9 cellular contexts compared by ENCODE assay signal in genomic region chr17:19386974-19387920, GRCh38. TPM values are rescaled to one million over a fixed set of nuclear protein-coding genes. Genes with fewer than 3 reads are reported as not detected.
DNase-seq lines count a peak whose midpoint lies in the region; TF ChIP-seq lines count a peak whose summit lies in the region.
"Had no signal": no experiment of that assay in that cellular context is flagged by ENCODE, and none has a peak within 500 bp of the region (broad histone marks: within the 10 kb centered on the region; RNA-seq: fewer than 3 reads in every experiment).

MFAP4 (minus strand) TSS chr17:19387190; CDS start chr17:19387155, 35 bp downstream.

- peaks cover 21 to 34% (median 26%) of the 10 kb centered on the region in 4 donors for H3K36me3 ChIP-seq in stomach

- H3K9me3 ChIP-seq in stomach, result no peaks in the 10 kb centered on the region

- peaks cover 62 to 86% (median 68%) of the 10 kb centered on the region in 4 donors for H3K4me1 ChIP-seq in stomach

- TF ChIP-seq CTCF in stomach (IDR thresholded peaks at IDR 0.05), result no peak

- peak; percentile 88 for TF ChIP-seq EP300 in stomach (IDR thresholded peaks at IDR 0.05)

- peak within 1 kb of the TSS; percentile 57 to 94 (median 89) for H3K27ac ChIP-seq in stomach

- intact Hi-C loops in stomach (cut with DNase I; ENCODE audit: low total_unique reads), result no loop called here

- DNase-seq in NCI-H1417 (lab: John Stamatoyannopoulos, UW), result peak in 2 of 3 experiments; percentile 34 to 73
- no peak for DNase-seq in NCI-H1417 treated with DMSO at 0.1 percent for 48 hours (lab: John Stamatoyannopoulos, UW)
- DNase-seq in anterior cingulate cortex (lab: John Stamatoyannopoulos, UW), result peak in 34 of 58 donors; percentile 9 to 62 (median 34)
- peak; percentile 71 for DNase-seq in iPS-NIHi7 (ENCODE audit: extremely low spot score)
- DNase-seq in stomach, result no peak
- no peak for DNase-seq in activated CD4-positive, alpha-beta T cell treated with anti-CD3 and anti-CD28 coated beads for 1 hour
- DNase-seq in LoVo (ENCODE audit: low spot score), result no peak
- no peak for DNase-seq in GDM1 (lab: John Stamatoyannopoulos, UW)

- no peak for TF ChIP-seq POLR2A in stomach (IDR thresholded peaks at IDR 0.05)

- 14 to 21% (median 19%) methylated on average over 13 to 22 of the region's 22 CpGs for WGBS in stomach, 5 donors

- H3K27me3 ChIP-seq in stomach, result no peaks in the 10 kb centered on the region

- peak within 1 kb of the TSS; percentile 19 to 28 (median 24) for H3K4me3 ChIP-seq in stomach

RNA-seq across cellular contexts. Expression of gene MFAP4, which starts in this region (rescaled TPM):
- total RNA-seq in stomach, result 100 to 1,000 TPM in 2 of 5 donors, 10 to 100 TPM in 3; 29.3 to 125 (median 80.5) TPM
- polyA plus RNA-seq in stomach, result 10 to 100 TPM; 44.0 to 56.4 (median 47.7) TPM
- total RNA-seq: CD8-positive, alpha-beta memory T cell had no signal
- polyA plus RNA-seq: CD8-positive, alpha-beta memory T cell had no signal

Comparison
In these comparisons a context has a peak if more than half of its experiments do, and no peak if none do; other contexts are left out.
1. DNase-seq: peak in NCI-H1417 (2 of 3), anterior cingulate cortex (34 of 58) and iPS-NIHi7 (single experiment); none in NCI-H1417 treated with DMSO at 0.1 percent for 48 hours (single experiment), stomach (single experiment), activated CD4-positive, alpha-beta T cell treated with anti-CD3 and anti-CD28 coated beads for 1 hour (single experiment), LoVo (single experiment) and GDM1 (single experiment).